Comparison of ENCODE assay signal across 9 cellular contexts in genomic region chr16:67277294-67277998, GRCh38. TPM values are rescaled to one million over a fixed set of nuclear protein-coding genes. Genes with fewer than 3 reads are reported as not detected.
DNase-seq lines count a peak whose midpoint lies in the region; ATAC-seq and TF ChIP-seq lines count a peak whose summit lies in the region.
"Had no signal": no experiment of that assay in that cellular context is flagged by ENCODE, and none has a peak within 500 bp of the region (broad histone marks: within the 10 kb centered on the region; RNA-seq: fewer than 3 reads in every experiment).

No MANE protein-coding gene starts in this region.

- no peak for TF ChIP-seq CTCF in progenitor cell of endocrine pancreas (IDR thresholded peaks at IDR 0.05; ENCODE audit: unreplicated experiment)

- H3K9me3 Mint-ChIP-seq in progenitor cell of endocrine pancreas (ENCODE audit: low read depth), result no peaks in the 10 kb centered on the region

- no peak for ATAC-seq in activated CD4-positive, CD25-positive, alpha-beta regulatory T cell treated with anti-CD3 and anti-CD28 coated beads, Interleukin-2, amount 50 U/mL, for 24 hours
- no peak for ATAC-seq in HG03342 (IDR thresholded peaks at IDR 0.05; ENCODE audit: unreplicated experiment)

- in situ Hi-C loops in KBM-7 (cut with MboI; ENCODE audit: low pct_unique_long_range_greater_than_20kb, low sequenced_read_pairs), result no loop called here

- no peaks in the 10 kb centered on the region for H3K36me3 Mint-ChIP-seq in progenitor cell of endocrine pancreas (ENCODE audit: insufficient read depth)

- no peak overlapping the region for H3K27ac Mint-ChIP-seq in progenitor cell of endocrine pancreas

- peak overlapping the region; percentile 23 for H3K4me3 Mint-ChIP-seq in progenitor cell of endocrine pancreas (ENCODE audit: low read depth)

- H3K27me3 Mint-ChIP-seq in progenitor cell of endocrine pancreas, result peaks cover 6% of the 10 kb centered on the region

- no peaks in the 10 kb centered on the region for H3K4me1 Mint-ChIP-seq in progenitor cell of endocrine pancreas (ENCODE audit: low read depth)

- peak; percentile 95 for DNase-seq in GM03348 (ENCODE audit: low spot score)
- peak; percentile 92 for DNase-seq in RKO (ENCODE audit: low spot score)
- DNase-seq in epidermal melanocyte (ENCODE audit: insufficient read length, low spot score), result peak; percentile 90
- DNase-seq in progenitor cell of endocrine pancreas (ENCODE audit: low spot score, unreplicated experiment), result no peak
- no peak for DNase-seq in mucosa of gallbladder (ENCODE audit: low spot score)
- DNase-seq in KBM-7, result no peak

RNA-seq across cellular contexts. Expression of gene PLEKHG4, which starts 1.9 kb away (rescaled TPM):
- total RNA-seq in progenitor cell of endocrine pancreas (3.3 and 3.8 TPM in 2 replicates), mucosa of gallbladder (6.7 TPM)

RNA-seq across cellular contexts. Expression of gene SLC9A5, which starts 28.7 kb away (rescaled TPM):
- total RNA-seq in progenitor cell of endocrine pancreas (3.4 and 3.9 TPM in 2 replicates), mucosa of gallbladder (3.2 TPM)

RNA-seq across cellular contexts. Expression of gene FHOD1, which starts 30.2 kb away (rescaled TPM):
- total RNA-seq in progenitor cell of endocrine pancreas (28.2 and 30.2 TPM in 2 replicates), mucosa of gallbladder (46.4 TPM)

RNA-seq across cellular contexts. Expression of gene KCTD19, which starts 49.1 kb away (rescaled TPM):
- total RNA-seq in progenitor cell of endocrine pancreas, result 0.14 and 1.4 TPM in 2 replicates
- total RNA-seq in mucosa of gallbladder, result 0.37 TPM

RNA-seq across cellular contexts. Expression of gene LRRC36, which starts 49.2 kb away (rescaled TPM):
- total RNA-seq in progenitor cell of endocrine pancreas, result 1.6 and 2.3 TPM in 2 replicates
- total RNA-seq in mucosa of gallbladder, result 2.1 TPM
- total RNA-seq: T-helper 1 cell treated with Interleukin-12 subunit alpha and Interleukin-12 subunit beta and Interleukin-4 antibody, amounts not matched to agents 30 ng/mL and 1 ng/mL, for 36 hours had no signal

Comparison
In these comparisons a context has a peak if more than half of its experiments do, and no peak if none do; other contexts are left out.
1. DNase-seq: peak in GM03348 (single experiment), RKO (single experiment) and epidermal melanocyte (single experiment); none in progenitor cell of endocrine pancreas (single experiment), mucosa of gallbladder (single experiment) and KBM-7 (single experiment).